In the genomic region with DNA sequence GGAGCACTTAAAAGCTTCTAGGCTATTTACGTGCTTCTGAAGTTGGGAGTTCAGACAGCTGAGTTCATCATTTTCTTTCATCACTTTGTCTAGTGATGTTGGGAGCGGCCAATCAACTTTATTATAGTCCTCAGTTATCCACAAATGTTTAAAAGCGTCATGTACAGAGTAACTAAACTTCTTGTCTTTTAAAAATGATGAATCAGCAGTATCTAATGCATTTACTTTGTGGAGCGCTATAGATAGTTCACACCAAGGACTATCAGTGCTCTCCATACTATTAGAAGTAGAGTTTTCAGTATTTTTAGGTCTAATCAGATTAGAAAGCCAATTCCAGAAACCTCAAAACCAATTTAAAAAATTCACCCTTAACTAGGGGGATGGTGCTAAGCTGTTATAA, we compare ENCODE assay signal across 18 cellular contexts.
"Had no signal": no experiment of that assay in that cellular context is flagged by ENCODE, and none has a peak within 500 bp of the region (broad histone marks: within the 10 kb centered on the region; RNA-seq: fewer than 3 reads in every experiment).

No MANE protein-coding gene starts in this region.

- DNase-seq: KBM-7, MV-4-11, NCI-H1048, NCI-H1105, NCI-H1417, NCI-H1436 treated with DMSO at 0.1 percent for 48 hours, NCI-H1694, NCI-H187 treated with DMSO at 0.1 percent for 48 hours, NCI-H2029 treated with DMSO at 0.1 percent for 48 hours, NCI-H2171 treated with DMSO at 0.1 percent for 48 hours, NCI-H345, NCI-H446 treated with DMSO at 0.1 percent for 48 hours, NCI-H510A treated with DMSO at 0.1 percent for 48 hours, NCI-H526, SHP77, SK-N-SH, T-helper 1 cell had no signal

- H3K9ac ChIP-seq: SK-N-SH had no signal

- H3K27ac ChIP-seq: RWPE1 had no signal

- H3K4me2 ChIP-seq: SK-N-SH had no signal

- H3K9me3 ChIP-seq: SK-N-SH had no signal
